In the genomic region with DNA sequence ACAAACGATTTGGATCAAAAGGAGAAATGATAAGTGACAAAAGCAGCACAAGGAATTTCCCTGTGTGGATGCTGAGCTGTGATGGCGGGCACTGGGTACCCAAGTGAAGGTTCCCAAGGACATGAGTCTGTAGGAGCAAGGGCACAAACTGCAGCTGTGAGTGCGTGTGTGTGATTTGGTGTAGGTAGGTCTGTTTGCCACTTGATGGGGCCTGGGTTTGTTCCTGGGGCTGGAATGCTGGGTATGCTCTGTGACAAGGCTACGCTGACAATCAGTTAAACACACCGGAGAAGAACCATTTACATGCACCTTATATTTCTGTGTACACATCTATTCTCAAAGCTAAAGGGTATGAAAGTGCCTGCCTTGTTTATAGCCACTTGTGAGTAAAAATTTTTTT, we compare ENCODE assay signal across 1 cellular context.
TF ChIP-seq lines count a peak whose summit lies in the region.

No MANE protein-coding gene starts in this region.

TF ChIP-seq in GM23338, 12 proteins besides CTCF, POLR2A, EP300 and RAD21 (continued from another document):
- TF ChIP-seq POLR2AphosphoS5 (IDR thresholded peaks at IDR 0.05; ENCODE audit: low read depth) (no peak), JUNB (IDR thresholded peaks at IDR 0.05; ENCODE audit: unreplicated experiment) (no peak), ZNF114 (CRISPR knock-in tag; IDR thresholded peaks at IDR 0.05) (no peak), EZH2 (IDR thresholded peaks at IDR 0.05; ENCODE audit: low read depth, unreplicated experiment) (no peak), STAT1 (IDR thresholded peaks at IDR 0.05; ENCODE audit: unreplicated experiment) (no peak), NANOG (IDR thresholded peaks at IDR 0.05; ENCODE audit: borderline replicate concordance) (no peak)
- TF ChIP-seq, protein P1, sequence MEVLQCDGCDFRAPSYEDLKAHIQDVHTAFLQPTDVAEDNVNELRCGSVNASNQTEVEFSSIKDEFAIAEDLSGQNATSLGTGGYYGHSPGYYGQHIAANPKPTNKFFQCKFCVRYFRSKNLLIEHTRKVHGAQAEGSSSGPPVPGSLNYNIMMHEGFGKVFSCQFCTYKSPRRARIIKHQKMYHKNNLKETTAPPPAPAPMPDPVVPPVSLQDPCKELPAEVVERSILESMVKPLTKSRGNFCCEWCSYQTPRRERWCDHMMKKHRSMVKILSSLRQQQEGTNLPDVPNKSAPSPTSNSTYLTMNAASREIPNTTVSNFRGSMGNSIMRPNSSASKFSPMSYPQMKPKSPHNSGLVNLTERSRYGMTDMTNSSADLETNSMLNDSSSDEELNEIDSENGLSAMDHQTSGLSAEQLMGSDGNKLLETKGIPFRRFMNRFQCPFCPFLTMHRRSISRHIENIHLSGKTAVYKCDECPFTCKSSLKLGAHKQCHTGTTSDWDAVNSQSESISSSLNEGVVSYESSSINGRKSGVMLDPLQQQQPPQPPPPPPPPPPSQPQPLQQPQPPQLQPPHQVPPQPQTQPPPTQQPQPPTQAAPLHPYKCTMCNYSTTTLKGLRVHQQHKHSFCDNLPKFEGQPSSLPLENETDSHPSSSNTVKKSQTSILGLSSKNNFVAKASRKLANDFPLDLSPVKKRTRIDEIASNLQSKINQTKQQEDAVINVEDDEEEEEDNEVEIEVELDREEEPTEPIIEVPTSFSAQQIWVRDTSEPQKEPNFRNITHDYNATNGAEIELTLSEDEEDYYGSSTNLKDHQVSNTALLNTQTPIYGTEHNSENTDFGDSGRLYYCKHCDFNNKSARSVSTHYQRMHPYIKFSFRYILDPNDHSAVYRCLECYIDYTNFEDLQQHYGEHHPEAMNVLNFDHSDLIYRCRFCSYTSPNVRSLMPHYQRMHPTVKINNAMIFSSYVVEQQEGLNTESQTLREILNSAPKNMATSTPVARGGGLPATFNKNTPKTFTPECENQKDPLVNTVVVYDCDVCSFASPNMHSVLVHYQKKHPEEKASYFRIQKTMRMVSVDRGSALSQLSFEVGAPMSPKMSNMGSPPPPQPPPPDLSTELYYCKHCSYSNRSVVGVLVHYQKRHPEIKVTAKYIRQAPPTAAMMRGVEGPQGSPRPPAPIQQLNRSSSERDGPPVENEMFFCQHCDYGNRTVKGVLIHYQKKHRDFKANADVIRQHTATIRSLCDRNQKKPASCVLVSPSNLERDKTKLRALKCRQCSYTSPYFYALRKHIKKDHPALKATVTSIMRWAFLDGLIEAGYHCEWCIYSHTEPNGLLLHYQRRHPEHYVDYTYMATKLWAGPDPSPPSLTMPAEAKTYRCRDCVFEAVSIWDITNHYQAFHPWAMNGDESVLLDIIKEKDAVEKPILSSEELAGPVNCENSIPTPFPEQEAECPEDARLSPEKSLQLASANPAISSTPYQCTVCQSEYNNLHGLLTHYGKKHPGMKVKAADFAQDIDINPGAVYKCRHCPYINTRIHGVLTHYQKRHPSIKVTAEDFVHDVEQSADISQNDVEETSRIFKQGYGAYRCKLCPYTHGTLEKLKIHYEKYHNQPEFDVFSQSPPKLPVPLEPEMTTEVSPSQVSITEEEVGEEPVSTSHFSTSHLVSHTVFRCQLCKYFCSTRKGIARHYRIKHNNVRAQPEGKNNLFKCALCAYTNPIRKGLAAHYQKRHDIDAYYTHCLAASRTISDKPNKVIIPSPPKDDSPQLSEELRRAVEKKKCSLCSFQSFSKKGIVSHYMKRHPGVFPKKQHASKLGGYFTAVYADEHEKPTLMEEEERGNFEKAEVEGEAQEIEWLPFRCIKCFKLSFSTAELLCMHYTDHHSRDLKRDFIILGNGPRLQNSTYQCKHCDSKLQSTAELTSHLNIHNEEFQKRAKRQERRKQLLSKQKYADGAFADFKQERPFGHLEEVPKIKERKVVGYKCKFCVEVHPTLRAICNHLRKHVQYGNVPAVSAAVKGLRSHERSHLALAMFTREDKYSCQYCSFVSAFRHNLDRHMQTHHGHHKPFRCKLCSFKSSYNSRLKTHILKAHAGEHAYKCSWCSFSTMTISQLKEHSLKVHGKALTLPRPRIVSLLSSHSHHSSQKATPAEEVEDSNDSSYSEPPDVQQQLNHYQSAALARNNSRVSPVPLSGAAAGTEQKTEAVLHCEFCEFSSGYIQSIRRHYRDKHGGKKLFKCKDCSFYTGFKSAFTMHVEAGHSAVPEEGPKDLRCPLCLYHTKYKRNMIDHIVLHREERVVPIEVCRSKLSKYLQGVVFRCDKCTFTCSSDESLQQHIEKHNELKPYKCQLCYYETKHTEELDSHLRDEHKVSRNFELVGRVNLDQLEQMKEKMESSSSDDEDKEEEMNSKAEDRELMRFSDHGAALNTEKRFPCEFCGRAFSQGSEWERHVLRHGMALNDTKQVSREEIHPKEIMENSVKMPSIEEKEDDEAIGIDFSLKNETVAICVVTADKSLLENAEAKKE (CRISPR knock-in tag; IDR thresholded peaks at IDR 0.05) = no peak
- TF ChIP-seq, protein P2, sequence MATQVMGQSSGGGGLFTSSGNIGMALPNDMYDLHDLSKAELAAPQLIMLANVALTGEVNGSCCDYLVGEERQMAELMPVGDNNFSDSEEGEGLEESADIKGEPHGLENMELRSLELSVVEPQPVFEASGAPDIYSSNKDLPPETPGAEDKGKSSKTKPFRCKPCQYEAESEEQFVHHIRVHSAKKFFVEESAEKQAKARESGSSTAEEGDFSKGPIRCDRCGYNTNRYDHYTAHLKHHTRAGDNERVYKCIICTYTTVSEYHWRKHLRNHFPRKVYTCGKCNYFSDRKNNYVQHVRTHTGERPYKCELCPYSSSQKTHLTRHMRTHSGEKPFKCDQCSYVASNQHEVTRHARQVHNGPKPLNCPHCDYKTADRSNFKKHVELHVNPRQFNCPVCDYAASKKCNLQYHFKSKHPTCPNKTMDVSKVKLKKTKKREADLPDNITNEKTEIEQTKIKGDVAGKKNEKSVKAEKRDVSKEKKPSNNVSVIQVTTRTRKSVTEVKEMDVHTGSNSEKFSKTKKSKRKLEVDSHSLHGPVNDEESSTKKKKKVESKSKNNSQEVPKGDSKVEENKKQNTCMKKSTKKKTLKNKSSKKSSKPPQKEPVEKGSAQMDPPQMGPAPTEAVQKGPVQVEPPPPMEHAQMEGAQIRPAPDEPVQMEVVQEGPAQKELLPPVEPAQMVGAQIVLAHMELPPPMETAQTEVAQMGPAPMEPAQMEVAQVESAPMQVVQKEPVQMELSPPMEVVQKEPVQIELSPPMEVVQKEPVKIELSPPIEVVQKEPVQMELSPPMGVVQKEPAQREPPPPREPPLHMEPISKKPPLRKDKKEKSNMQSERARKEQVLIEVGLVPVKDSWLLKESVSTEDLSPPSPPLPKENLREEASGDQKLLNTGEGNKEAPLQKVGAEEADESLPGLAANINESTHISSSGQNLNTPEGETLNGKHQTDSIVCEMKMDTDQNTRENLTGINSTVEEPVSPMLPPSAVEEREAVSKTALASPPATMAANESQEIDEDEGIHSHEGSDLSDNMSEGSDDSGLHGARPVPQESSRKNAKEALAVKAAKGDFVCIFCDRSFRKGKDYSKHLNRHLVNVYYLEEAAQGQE (IDR thresholded peaks at IDR 0.05; ENCODE audit: unreplicated experiment) = no peak
